ENCODE assay signal across 15 cellular contexts in the genomic region with DNA sequence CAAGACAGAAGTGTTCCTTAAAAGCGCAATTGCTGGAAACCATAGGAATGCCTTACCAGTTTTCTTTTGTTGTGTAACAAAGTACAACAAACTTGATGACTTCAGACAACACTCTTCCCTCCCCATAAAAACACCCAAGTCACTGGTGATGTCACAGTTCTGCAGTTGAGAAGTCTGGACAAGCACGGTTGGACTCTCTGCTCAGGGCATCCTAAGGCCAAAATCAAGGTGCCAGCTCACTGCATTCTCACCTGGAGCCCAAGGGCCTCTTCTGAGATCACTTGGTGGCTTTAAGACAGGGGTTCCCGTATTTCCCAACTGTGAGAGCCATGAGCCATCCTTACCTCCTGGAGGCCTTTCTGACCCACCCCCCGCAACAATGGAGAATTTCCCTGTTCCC. TPM values are rescaled to one million over a fixed set of nuclear protein-coding genes. Genes with fewer than 3 reads are reported as not detected.
DNase-seq lines count a peak whose midpoint lies in the region; ATAC-seq and TF ChIP-seq lines count a peak whose summit lies in the region.
"Had no signal": no experiment of that assay in that cellular context is flagged by ENCODE, and none has a peak within 500 bp of the region (broad histone marks: within the 10 kb centered on the region; RNA-seq: fewer than 3 reads in every experiment).

No MANE protein-coding gene starts in this region.

- H3K36me3 Mint-ChIP-seq in activated CD4-positive, alpha-beta T cell treated with anti-CD3 and anti-CD28 coated beads for 36 hours (ENCODE audit: low read depth), result no peaks in the 10 kb centered on the region

- peak overlapping the region; percentile 37 for H3K27ac Mint-ChIP-seq in activated CD4-positive, alpha-beta T cell treated with anti-CD3 and anti-CD28 coated beads for 36 hours

- peaks cover 1% of the 10 kb centered on the region for H3K27me3 Mint-ChIP-seq in activated CD4-positive, alpha-beta T cell treated with anti-CD3 and anti-CD28 coated beads for 36 hours

- CTCF ChIA-PET in activated CD4-positive, alpha-beta T cell treated with anti-CD3 and anti-CD28 coated beads for 36 hours (lab: Charles Lee), result interaction anchor here (0.7 to 1.0 kb wide), 2 partner anchors 44 to 754 kb away, joined by 3 to 4 read pairs; no protein-coding TSS in a partner anchor
- CTCF ChIA-PET in mammary epithelial cell (lab: Charles Lee; ENCODE audit: low non-redundant PET), result no interaction called here

- no peak overlapping the region for H3K4ac ChIP-seq in neuronal stem cell (ENCODE audit: low read length)

- H2BK12ac ChIP-seq in neuronal stem cell (ENCODE audit: low read length), result no peak overlapping the region

- H3K9ac ChIP-seq in mammary epithelial cell (ENCODE audit: insufficient read depth, low read length) (no peak overlapping the region), neuronal stem cell (ENCODE audit: low read depth, low read length, poor library complexity) (no peak overlapping the region)

- H3K27ac ChIP-seq in RWPE2 (ENCODE audit: poor library complexity, severe bottlenecking) (no peak overlapping the region), mammary epithelial cell (ENCODE audit: insufficient read depth, low read depth, low read length) (no peak overlapping the region), neuronal stem cell (replicated peaks; ENCODE audit: low read length) (no peak overlapping the region)
- H3K27ac ChIP-seq: pancreas had no signal

- H3K4me1 ChIP-seq in RWPE2 (ENCODE audit: insufficient read depth, poor library complexity, severe bottlenecking) (peaks cover 3% of the 10 kb centered on the region), mammary epithelial cell (ENCODE audit: insufficient read depth, low read length) (peaks cover 6% of the 10 kb centered on the region), neuronal stem cell (ENCODE audit: control insufficient read depth in 2 of 2, insufficient read depth in 1 of 2, low read depth in 1 of 2, low read length in 2 of 2) (peaks cover 28 to 51% of the 10 kb centered on the region in 2 donors)
- H3K4me1 ChIP-seq: pancreas had no signal

- H2AFZ ChIP-seq in mammary epithelial cell (ENCODE audit: low read depth, low read length) (no peak overlapping the region), neuronal stem cell (ENCODE audit: low read length) (no peak overlapping the region)

- BruUV-seq in mammary epithelial cell (replicated peaks; lab: Mats Ljungman, UMichigan), result no TSS peak

- H3K27me3 ChIP-seq in RWPE2 (ENCODE audit: insufficient read depth, poor library complexity, severe bottlenecking) (no peaks in the 10 kb centered on the region), mammary epithelial cell (ENCODE audit: insufficient read depth, low read length) (no peaks in the 10 kb centered on the region), neuronal stem cell (ENCODE audit: control insufficient read depth in 3 of 3, insufficient read depth in 3 of 3, low read depth in 1 of 3, low read length in 3 of 3) (no peaks in the 10 kb centered on the region)
- H3K27me3 ChIP-seq: pancreas had no signal

- H4K91ac ChIP-seq in neuronal stem cell (ENCODE audit: low read depth, low read length, poor library complexity), result no peak overlapping the region

- H2BK15ac ChIP-seq in neuronal stem cell (ENCODE audit: low read length), result no peak overlapping the region

- dilution Hi-C loops in mammary epithelial cell (cut with HindIII; ENCODE audit: low sequenced_read_pairs), result no loop called here

- H3K36me3 ChIP-seq in RWPE2 (ENCODE audit: low read depth) (no peaks in the 10 kb centered on the region), mammary epithelial cell (ENCODE audit: insufficient read depth, low read length) (no peaks in the 10 kb centered on the region), neuronal stem cell (replicated peaks in 1 of 2; ENCODE audit: control insufficient read depth in 2 of 2, insufficient read depth in 2 of 2, low read length in 2 of 2) (no peaks in the 10 kb centered on the region)
- H3K36me3 ChIP-seq: pancreas had no signal

- H3K18ac ChIP-seq in neuronal stem cell (ENCODE audit: low read length), result peak overlapping the region; percentile 61

- H3K14ac ChIP-seq in neuronal stem cell (ENCODE audit: low read length), result no peak overlapping the region

- in situ Hi-C loops in mammary epithelial cell (cut with MboI; ENCODE audit: low sequenced_read_pairs in 2 of 2), result no loop called here

- POLR2A ChIA-PET in activated CD4-positive, alpha-beta T cell treated with anti-CD3 and anti-CD28 coated beads for 36 hours (lab: Charles Lee), result no interaction called here

- no peak overlapping the region for H4K8ac ChIP-seq in neuronal stem cell (ENCODE audit: low read depth, low read length)

- H2AK5ac ChIP-seq in neuronal stem cell (ENCODE audit: low read depth, low read length), result peak overlapping the region; percentile 12

- WGBS in mammary epithelial cell (ENCODE audit: low coverage, missing lambda C conversion rate), result 53% methylated on average over 4 of the region's 4 CpGs
- no CpG with 5 or more reads among the region's 4 CpGs for WGBS in neuronal stem cell (ENCODE audit: extremely low coverage in 2 of 2, insufficient read length in 2 of 2, insufficient replicate concordance in 1 of 2), 2 donors

- H3K4me3 ChIP-seq in RWPE2 (ENCODE audit: severe bottlenecking) (no peak overlapping the region), mammary epithelial cell (replicated peaks in 1 of 3; ENCODE audit: insufficient read depth in 1 of 3, low read depth in 2 of 3, low read length in 3 of 3) (no peak overlapping the region), neuronal stem cell (ENCODE audit: low read length in 2 of 2) (no peak overlapping the region)
- H3K4me3 ChIP-seq: pancreas had no signal

- no peaks in the 10 kb centered on the region for H3K9me3 Mint-ChIP-seq in activated CD4-positive, alpha-beta T cell treated with anti-CD3 and anti-CD28 coated beads for 36 hours (ENCODE audit: low read depth)
- H3K9me3 Mint-ChIP-seq: CD14-positive monocyte had no signal

- no peak for ATAC-seq in activated CD4-positive, alpha-beta T cell treated with anti-CD3 and anti-CD28 coated beads for 36 hours
- 0 out of 3 replicates have a peak, but pooled peaks have one; percentile 23 for ATAC-seq in RWPE2 (ENCODE audit: low read depth)
- ATAC-seq in GM21447 (IDR thresholded peaks at IDR 0.05; ENCODE audit: unreplicated experiment), result no peak
- ATAC-seq: pancreas had no signal

- no peak overlapping the region for H2BK120ac ChIP-seq in neuronal stem cell (ENCODE audit: low read depth, low read length)

- intact Hi-C loops in activated CD4-positive, alpha-beta T cell treated with anti-CD3 and anti-CD28 coated beads for 36 hours (cut with DNase I, micrococcal nuclease), result no loop called here
- intact Hi-C loops in mammary epithelial cell (cut with micrococcal nuclease), result no loop called here

- no peak overlapping the region for H2BK5ac ChIP-seq in neuronal stem cell (ENCODE audit: low read length)

- H3K79me2 ChIP-seq in mammary epithelial cell (ENCODE audit: insufficient read depth, low read length), result no peaks in the 10 kb centered on the region

- no peaks in the 10 kb centered on the region for H3K79me1 ChIP-seq in neuronal stem cell (ENCODE audit: low read depth, low read length)

- H3K4me3 Mint-ChIP-seq in activated CD4-positive, alpha-beta T cell treated with anti-CD3 and anti-CD28 coated beads for 36 hours, result no peak overlapping the region

- peaks cover 21% of the 10 kb centered on the region for H3K4me1 Mint-ChIP-seq in activated CD4-positive, alpha-beta T cell treated with anti-CD3 and anti-CD28 coated beads for 36 hours

- no peak overlapping the region for H3K4me2 ChIP-seq in mammary epithelial cell (ENCODE audit: insufficient read depth, low read depth, low read length)
- no peak overlapping the region for H3K4me2 ChIP-seq in neuronal stem cell (ENCODE audit: insufficient read depth, low read length, poor library complexity, severe bottlenecking)

- no peak overlapping the region for H3K23ac ChIP-seq in neuronal stem cell (ENCODE audit: low read depth, low read length, poor library complexity)

- DNase-seq in activated CD4-positive, alpha-beta T cell treated with anti-CD3 and anti-CD28 coated beads for 36 hours, result no peak
- DNase-seq in activated CD4-positive, alpha-beta T cell treated with anti-CD3 and anti-CD28 coated beads for 48 hours, result no peak
- no peak for DNase-seq in RWPE2 (ENCODE audit: low spot score)
- peak; percentile 67 for DNase-seq in mammary epithelial cell
- no peak for DNase-seq in neuronal stem cell (ENCODE audit: low spot score)
- DNase-seq in glomerular visceral epithelial cell (ENCODE audit: extremely low spot score), result no peak
- no peak for DNase-seq in DMS53 treated with DMSO at 0.1 percent for 48 hours (lab: John Stamatoyannopoulos, UW; ENCODE audit: unreplicated experiment)
- DNase-seq: EL, NCI-H1417 treated with DMSO at 0.1 percent for 48 hours, NCI-H345, pancreas, small intestine, T1000 had no signal

- TF ChIP-seq CTCF in RWPE2 (IDR thresholded peaks at IDR 0.05; ENCODE audit: poor library complexity, severe bottlenecking) (no peak), mammary epithelial cell (conservative IDR thresholded peaks at IDR 0.05 in 1 of 2, IDR thresholded peaks at IDR 0.05 in 1 of 2; ENCODE audit: extremely low read depth in 1 of 2, insufficient read depth in 1 of 2, low read depth in 1 of 2, low read length in 2 of 2) (no peak)

- H4K20me1 ChIP-seq in mammary epithelial cell (ENCODE audit: insufficient read depth, low read length), result no peaks in the 10 kb centered on the region

- H3K9me3 ChIP-seq in RWPE2 (ENCODE audit: severe bottlenecking) (no peaks in the 10 kb centered on the region), mammary epithelial cell (replicated peaks; ENCODE audit: insufficient read depth, low read length) (no peaks in the 10 kb centered on the region), neuronal stem cell (replicated peaks in 1 of 2; ENCODE audit: control insufficient read depth in 2 of 2, insufficient read depth in 1 of 2, low read depth in 1 of 2, low read length in 2 of 2) (no peaks in the 10 kb centered on the region)
- H3K9me3 ChIP-seq: pancreas had no signal

RNA-seq across cellular contexts. Expression of gene MEAK7, which starts 45.6 kb away (rescaled TPM):
- 10 to 100 TPM in 1 of 2 experiments, 1 to 10 TPM in 1; 8.9 to 10.6 TPM for total RNA-seq in activated CD4-positive, alpha-beta T cell treated with anti-CD3 and anti-CD28 coated beads for 36 hours
- total RNA-seq in mammary epithelial cell, result 100 to 1,000 TPM in 1 of 2 donors, 10 to 100 TPM in 1; 73.5 to 107 TPM
- 67.1 TPM for polyA plus RNA-seq in mammary epithelial cell
- polyA minus RNA-seq in mammary epithelial cell, result 84.8 TPM
- 8.0 TPM for polyA plus RNA-seq in neuronal stem cell (2013, experiment 1 of 2)
- 8.4 TPM for polyA plus RNA-seq in neuronal stem cell (2013, experiment 2 of 2)

Comparison
In these comparisons a context has a peak if more than half of its experiments do, and no peak if none do; other contexts are left out.
1. RNA of gene MEAK7, which starts 45.6 kb away (total RNA-seq): 73.5 to 107 TPM in mammary epithelial cell; 8.9 to 10.6 TPM in activated CD4-positive, alpha-beta T cell treated with anti-CD3 and anti-CD28 coated beads for 36 hours; every median in the first group is over 4 times any median in the second.